ENCODE assay signal across 1 cellular context in genomic region chr19:44848036-44848804, GRCh38.
TF ChIP-seq lines count a peak whose summit lies in the region.

No MANE protein-coding gene starts in this region.

TF ChIP-seq in K562, 482 proteins besides CTCF, POLR2A, EP300 and RAD21 (continued from another document and continues in another):
- TF ChIP-seq, protein P1, sequence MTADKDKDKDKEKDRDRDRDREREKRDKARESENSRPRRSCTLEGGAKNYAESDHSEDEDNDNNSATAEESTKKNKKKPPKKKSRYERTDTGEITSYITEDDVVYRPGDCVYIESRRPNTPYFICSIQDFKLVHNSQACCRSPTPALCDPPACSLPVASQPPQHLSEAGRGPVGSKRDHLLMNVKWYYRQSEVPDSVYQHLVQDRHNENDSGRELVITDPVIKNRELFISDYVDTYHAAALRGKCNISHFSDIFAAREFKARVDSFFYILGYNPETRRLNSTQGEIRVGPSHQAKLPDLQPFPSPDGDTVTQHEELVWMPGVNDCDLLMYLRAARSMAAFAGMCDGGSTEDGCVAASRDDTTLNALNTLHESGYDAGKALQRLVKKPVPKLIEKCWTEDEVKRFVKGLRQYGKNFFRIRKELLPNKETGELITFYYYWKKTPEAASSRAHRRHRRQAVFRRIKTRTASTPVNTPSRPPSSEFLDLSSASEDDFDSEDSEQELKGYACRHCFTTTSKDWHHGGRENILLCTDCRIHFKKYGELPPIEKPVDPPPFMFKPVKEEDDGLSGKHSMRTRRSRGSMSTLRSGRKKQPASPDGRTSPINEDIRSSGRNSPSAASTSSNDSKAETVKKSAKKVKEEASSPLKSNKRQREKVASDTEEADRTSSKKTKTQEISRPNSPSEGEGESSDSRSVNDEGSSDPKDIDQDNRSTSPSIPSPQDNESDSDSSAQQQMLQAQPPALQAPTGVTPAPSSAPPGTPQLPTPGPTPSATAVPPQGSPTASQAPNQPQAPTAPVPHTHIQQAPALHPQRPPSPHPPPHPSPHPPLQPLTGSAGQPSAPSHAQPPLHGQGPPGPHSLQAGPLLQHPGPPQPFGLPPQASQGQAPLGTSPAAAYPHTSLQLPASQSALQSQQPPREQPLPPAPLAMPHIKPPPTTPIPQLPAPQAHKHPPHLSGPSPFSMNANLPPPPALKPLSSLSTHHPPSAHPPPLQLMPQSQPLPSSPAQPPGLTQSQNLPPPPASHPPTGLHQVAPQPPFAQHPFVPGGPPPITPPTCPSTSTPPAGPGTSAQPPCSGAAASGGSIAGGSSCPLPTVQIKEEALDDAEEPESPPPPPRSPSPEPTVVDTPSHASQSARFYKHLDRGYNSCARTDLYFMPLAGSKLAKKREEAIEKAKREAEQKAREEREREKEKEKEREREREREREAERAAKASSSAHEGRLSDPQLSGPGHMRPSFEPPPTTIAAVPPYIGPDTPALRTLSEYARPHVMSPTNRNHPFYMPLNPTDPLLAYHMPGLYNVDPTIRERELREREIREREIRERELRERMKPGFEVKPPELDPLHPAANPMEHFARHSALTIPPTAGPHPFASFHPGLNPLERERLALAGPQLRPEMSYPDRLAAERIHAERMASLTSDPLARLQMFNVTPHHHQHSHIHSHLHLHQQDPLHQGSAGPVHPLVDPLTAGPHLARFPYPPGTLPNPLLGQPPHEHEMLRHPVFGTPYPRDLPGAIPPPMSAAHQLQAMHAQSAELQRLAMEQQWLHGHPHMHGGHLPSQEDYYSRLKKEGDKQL (CRISPR knock-in tag; IDR thresholded peaks at IDR 0.05; ENCODE audit: borderline replicate concordance): 0 out of 2 replicates have a peak, but pooled peaks have one; percentile 51
- TF ChIP-seq EWSR1 (IDR thresholded peaks at IDR 0.05; ENCODE audit: borderline replicate concordance, low read depth, partially characterized antibody) (no peak), SUPT5H (IDR thresholded peaks at IDR 0.05) (no peak), TRIM28 (IDR thresholded peaks at IDR 0.05) (no peak), RREB1 (CRISPR knock-in tag; IDR thresholded peaks at IDR 0.05) (no peak), KDM2B (CRISPR knock-in tag; IDR thresholded peaks at IDR 0.05) (no peak), HMG20B (CRISPR knock-in tag; IDR thresholded peaks at IDR 0.05) (no peak), PBX2 (CRISPR knock-in tag; IDR thresholded peaks at IDR 0.05; ENCODE audit: low read depth) (no peak), PBX2 (tag; conservative IDR thresholded peaks at IDR 0.05; ENCODE audit: low read depth) (no peak), TFE3 (CRISPR knock-in tag; IDR thresholded peaks at IDR 0.05) (no peak), ZNF354B (CRISPR knock-in tag; IDR thresholded peaks at IDR 0.05) (no peak), MCM5 (IDR thresholded peaks at IDR 0.05; ENCODE audit: low read depth) (no peak), HBP1 (CRISPR knock-in tag; IDR thresholded peaks at IDR 0.05) (peak; percentile 78; the same call in 1 of the 2 replicates), MCM7 (IDR thresholded peaks at IDR 0.05) (no peak), ZNF280B (CRISPR knock-in tag; IDR thresholded peaks at IDR 0.05) (no peak), KAT8 (IDR thresholded peaks at IDR 0.05; ENCODE audit: low read depth) (no peak), RAD51 (IDR thresholded peaks at IDR 0.05; ENCODE audit: borderline replicate concordance, low read depth) (no peak), TARDBP (IDR thresholded peaks at IDR 0.05) (no peak), STAT5B (CRISPR knock-in tag; IDR thresholded peaks at IDR 0.05) (no peak), SNRNP70 (optimal IDR thresholded peaks at IDR 0.05; ENCODE audit: low read depth, low read length) (no peak), HMBOX1 (IDR thresholded peaks at IDR 0.05) (no peak), KLF13 (tag; IDR thresholded peaks at IDR 0.05; ENCODE audit: borderline replicate concordance, low read depth) (no peak), NONO (IDR thresholded peaks at IDR 0.05; ENCODE audit: low read depth in 2 of 2, low read length in 1 of 2) (no peak), NFRKB (IDR thresholded peaks at IDR 0.05; ENCODE audit: low read depth) (no peak; the same call in 1 of the 2 replicates), BDP1 (IDR thresholded peaks at IDR 0.05; ENCODE audit: insufficient read depth, insufficient read length) (no peak), PHF21A (IDR thresholded peaks at IDR 0.05; ENCODE audit: borderline replicate concordance, low read depth) (no peak), PHTF2 (CRISPR knock-in tag; IDR thresholded peaks at IDR 0.05) (no peak)
- TF ChIP-seq, protein P2, sequence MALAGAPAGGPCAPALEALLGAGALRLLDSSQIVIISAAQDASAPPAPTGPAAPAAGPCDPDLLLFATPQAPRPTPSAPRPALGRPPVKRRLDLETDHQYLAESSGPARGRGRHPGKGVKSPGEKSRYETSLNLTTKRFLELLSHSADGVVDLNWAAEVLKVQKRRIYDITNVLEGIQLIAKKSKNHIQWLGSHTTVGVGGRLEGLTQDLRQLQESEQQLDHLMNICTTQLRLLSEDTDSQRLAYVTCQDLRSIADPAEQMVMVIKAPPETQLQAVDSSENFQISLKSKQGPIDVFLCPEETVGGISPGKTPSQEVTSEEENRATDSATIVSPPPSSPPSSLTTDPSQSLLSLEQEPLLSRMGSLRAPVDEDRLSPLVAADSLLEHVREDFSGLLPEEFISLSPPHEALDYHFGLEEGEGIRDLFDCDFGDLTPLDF (CRISPR knock-in tag; IDR thresholded peaks at IDR 0.05): 0 out of 2 replicates have a peak, but pooled peaks have one; percentile 55
- TF ChIP-seq, protein P3, sequence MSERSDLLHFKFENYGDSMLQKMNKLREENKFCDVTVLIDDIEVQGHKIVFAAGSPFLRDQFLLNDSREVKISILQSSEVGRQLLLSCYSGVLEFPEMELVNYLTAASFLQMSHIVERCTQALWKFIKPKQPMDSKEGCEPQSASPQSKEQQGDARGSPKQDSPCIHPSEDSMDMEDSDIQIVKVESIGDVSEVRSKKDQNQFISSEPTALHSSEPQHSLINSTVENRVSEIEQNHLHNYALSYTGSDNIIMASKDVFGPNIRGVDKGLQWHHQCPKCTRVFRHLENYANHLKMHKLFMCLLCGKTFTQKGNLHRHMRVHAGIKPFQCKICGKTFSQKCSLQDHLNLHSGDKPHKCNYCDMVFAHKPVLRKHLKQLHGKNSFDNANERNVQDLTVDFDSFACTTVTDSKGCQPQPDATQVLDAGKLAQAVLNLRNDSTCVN (CRISPR knock-in tag; IDR thresholded peaks at IDR 0.05): peak; percentile 69; the same call in 1 of the 2 replicates
- TF ChIP-seq, protein P4, sequence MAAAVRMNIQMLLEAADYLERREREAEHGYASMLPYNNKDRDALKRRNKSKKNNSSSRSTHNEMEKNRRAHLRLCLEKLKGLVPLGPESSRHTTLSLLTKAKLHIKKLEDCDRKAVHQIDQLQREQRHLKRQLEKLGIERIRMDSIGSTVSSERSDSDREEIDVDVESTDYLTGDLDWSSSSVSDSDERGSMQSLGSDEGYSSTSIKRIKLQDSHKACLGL (CRISPR knock-in tag; IDR thresholded peaks at IDR 0.05; ENCODE audit: borderline replicate concordance, poor library complexity, severe bottlenecking): no peak
- TF ChIP-seq, protein P5, sequence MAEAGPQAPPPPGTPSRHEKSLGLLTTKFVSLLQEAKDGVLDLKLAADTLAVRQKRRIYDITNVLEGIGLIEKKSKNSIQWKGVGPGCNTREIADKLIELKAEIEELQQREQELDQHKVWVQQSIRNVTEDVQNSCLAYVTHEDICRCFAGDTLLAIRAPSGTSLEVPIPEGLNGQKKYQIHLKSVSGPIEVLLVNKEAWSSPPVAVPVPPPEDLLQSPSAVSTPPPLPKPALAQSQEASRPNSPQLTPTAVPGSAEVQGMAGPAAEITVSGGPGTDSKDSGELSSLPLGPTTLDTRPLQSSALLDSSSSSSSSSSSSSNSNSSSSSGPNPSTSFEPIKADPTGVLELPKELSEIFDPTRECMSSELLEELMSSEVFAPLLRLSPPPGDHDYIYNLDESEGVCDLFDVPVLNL (CRISPR knock-in tag; IDR thresholded peaks at IDR 0.05; ENCODE audit: low read depth): no peak
